ENCODE assay signal across 26 cellular contexts in genomic region chr17:81408049-81408448, GRCh38. TPM values are rescaled to one million over a fixed set of nuclear protein-coding genes. Genes with fewer than 3 reads are reported as not detected.
"Had no signal": no experiment of that assay in that cellular context is flagged by ENCODE, and none has a peak within 500 bp of the region (broad histone marks: within the 10 kb centered on the region; RNA-seq: fewer than 3 reads in every experiment).

No MANE protein-coding gene starts in this region.

- H3K27me3 ChIP-seq: MG63 had no signal

- ATAC-seq: activated CD8-positive, alpha-beta memory T cell treated with anti-CD3 and anti-CD28 coated beads, Interleukin-2, amount 10 ng/mL, durations not matched to agents 7 days and 5 days; PC-3; T-helper 17 cell had no signal

- H3K9me3 ChIP-seq: MG63 had no signal

- H3K36me3 Mint-ChIP-seq: activated CD8-positive, alpha-beta memory T cell treated with anti-CD3 and anti-CD28 coated beads, Interleukin-2, amount 10 ng/mL, durations not matched to agents 7 days and 5 days; activated naive CD8-positive, alpha-beta T cell had no signal

- H3K27ac ChIP-seq: KMS-11 had no signal

- H3K9me3 Mint-ChIP-seq: activated B cell treated with CpG ODN at 0.5 μM for 24 hours; activated CD4-positive, alpha-beta T cell treated with anti-CD3 and anti-CD28 coated beads, Interleukin-2, amount 10 ng/mL, durations not matched to agents 24 days and 14 days; activated T-cell treated with anti-CD3 and anti-CD28 coated beads, Interleukin-2, amount 50 U/mL, for 24 hours; brain; central memory CD8-positive, alpha-beta T cell had no signal

- H3K4me3 Mint-ChIP-seq: activated B cell treated with CpG ODN at 0.5 μM for 24 hours; activated CD4-positive, alpha-beta T cell treated with anti-CD3 and anti-CD28 coated beads, Interleukin-2, amount 10 ng/mL, durations not matched to agents 24 days and 14 days; activated CD8-positive, alpha-beta memory T cell treated with anti-CD3 and anti-CD28 coated beads, Interleukin-2, amount 10 ng/mL, durations not matched to agents 7 days and 5 days; activated naive CD8-positive, alpha-beta T cell; activated T-cell treated with anti-CD3 and anti-CD28 coated beads, Interleukin-2, amount 50 U/mL, for 24 hours; central memory CD8-positive, alpha-beta T cell; T-helper 17 cell had no signal

- H3K9ac ChIP-seq: KMS-11 had no signal

- DNase-seq: activated B cell treated with CpG ODN at 0.5 μM for 24 hours; activated CD4-positive, alpha-beta T cell treated with anti-CD3 and anti-CD28 coated beads for 1 hour; activated CD4-positive, alpha-beta T cell treated with anti-CD3 and anti-CD28 coated beads, Interleukin-2, amount 10 ng/mL, durations not matched to agents 24 days and 14 days; activated CD4-positive, alpha-beta T cell treated with anti-CD3 and anti-CD28 coated beads, Interleukin-2, amount 50 U/mL, for 48 hours; activated CD8-positive, alpha-beta memory T cell treated with anti-CD3 and anti-CD28 coated beads, Interleukin-2, amount 10 ng/mL, durations not matched to agents 7 days and 5 days; activated effector memory CD4-positive, alpha-beta T cell treated with anti-CD3 and anti-CD28 coated beads, Interleukin-2, amount 50 U/mL, for 16 hours; activated naive CD4-positive, alpha-beta T cell treated with Interleukin-2 at 50 U/mL for 16 hours; activated T-cell treated with anti-CD3 and anti-CD28 coated beads, Interleukin-2, amount 50 U/mL, for 24 hours; amygdala; MG63; MV-4-11; NCI-H1092 treated with DMSO at 0.1 percent for 48 hours; NCI-H1417 treated with DMSO at 0.1 percent for 48 hours; NCI-H1694; NCI-H2029; NCI-H345; NCI-H510A treated with DMSO at 0.1 percent for 48 hours; NK-92 treated with Interleukin-12 subunit alpha and Interleukin-12 subunit beta, amount 100 ng/mL, for 24 hours; PC-3; SHP77 treated with DMSO at 0.1 percent for 48 hours; T-helper 17 cell; T-helper 9 cell had no signal

- H3K4me3 ChIP-seq: MG63 had no signal

- H3K4me2 ChIP-seq: KMS-11 had no signal

- H3K27ac Mint-ChIP-seq: activated B cell treated with CpG ODN at 0.5 μM for 24 hours; activated CD4-positive, alpha-beta T cell treated with anti-CD3 and anti-CD28 coated beads, Interleukin-2, amount 10 ng/mL, durations not matched to agents 24 days and 14 days; activated CD8-positive, alpha-beta memory T cell treated with anti-CD3 and anti-CD28 coated beads, Interleukin-2, amount 10 ng/mL, durations not matched to agents 7 days and 5 days; activated naive CD8-positive, alpha-beta T cell; activated T-cell treated with anti-CD3 and anti-CD28 coated beads, Interleukin-2, amount 50 U/mL, for 24 hours; T-helper 17 cell had no signal

RNA-seq across cellular contexts. Expression of gene BAHCC1, which starts 12.8 kb away (rescaled TPM):
- total RNA-seq: activated CD4-positive, alpha-beta T cell treated with anti-CD3 and anti-CD28 coated beads, Interleukin-2, amount 10 ng/mL, durations not matched to agents 24 days and 14 days had no signal
